8 cellular contexts compared by ENCODE assay signal in genomic region chr3:100260081-100260684, GRCh38. TPM values are rescaled to one million over a fixed set of nuclear protein-coding genes. Genes with fewer than 3 reads are reported as not detected.
DNase-seq lines count a peak whose midpoint lies in the region; TF ChIP-seq lines count a peak whose summit lies in the region.

No MANE protein-coding gene starts in this region.

- intact Hi-C loops in sigmoid colon (cut with DNase I): loop anchor here (5.0 to 10.0 kb wide), 4 partner anchors 443 to 1735 kb away; partner anchors contain the start of genes CLDND1, CMSS1 and COL8A1

- H3K9me3 ChIP-seq in iPS DF 6.9 (ENCODE audit: control insufficient read depth, insufficient read depth, low read length) (no peaks in the 10 kb centered on the region), sigmoid colon (no peaks in the 10 kb centered on the region)

- H3K27me3 ChIP-seq in iPS DF 6.9 (ENCODE audit: control insufficient read depth, insufficient read depth, low read length): no peaks in the 10 kb centered on the region
- no peaks in the 10 kb centered on the region for H3K27me3 ChIP-seq in sigmoid colon

- H3K36me3 ChIP-seq in iPS DF 6.9 (ENCODE audit: control insufficient read depth, insufficient read depth, low read length) (no peaks in the 10 kb centered on the region), sigmoid colon (no peaks in the 10 kb centered on the region)

- peak in 2 of 3 experiments; percentile 72 to 79 for DNase-seq in NCI-H1417 (lab: John Stamatoyannopoulos, UW)
- no peak for DNase-seq in NCI-H1417 treated with DMSO at 0.1 percent for 48 hours (lab: John Stamatoyannopoulos, UW)
- peak; percentile 41 for DNase-seq in NCI-H1092 (lab: John Stamatoyannopoulos, UW)
- no peak for DNase-seq in iPS DF 6.9 (ENCODE audit: low read depth, low spot score)
- peak; percentile 84 for DNase-seq in sigmoid colon
- DNase-seq in NCI-H2107 treated with DMSO at 0.1 percent for 48 hours (lab: John Stamatoyannopoulos, UW; ENCODE audit: unreplicated experiment): no peak
- DNase-seq in retina: no peak

- WGBS in iPS DF 6.9 (ENCODE audit: insufficient coverage, insufficient read length): no CpG with 5 or more reads among the region's 18 CpGs
- 36 to 48% methylated on average over 18 of the region's 18 CpGs for WGBS in sigmoid colon, 2 donors

- peak overlapping the region; percentile 80 for H3K27ac ChIP-seq in angular gyrus (ENCODE audit: low read depth, low read length)
- no peak overlapping the region for H3K27ac ChIP-seq in iPS DF 6.9 (ENCODE audit: low read length)
- H3K27ac ChIP-seq in sigmoid colon: peak overlapping the region; percentile 96 to 99 (median 96)

- no peak for TF ChIP-seq EP300 in sigmoid colon (IDR thresholded peaks at IDR 0.05)

- TF ChIP-seq POLR2A in sigmoid colon (IDR thresholded peaks at IDR 0.05): no peak

- H3K4me1 ChIP-seq in iPS DF 6.9 (ENCODE audit: control insufficient read depth, insufficient read depth, low read length) (no peaks in the 10 kb centered on the region), sigmoid colon (peaks cover 0 to 45% (median 41%) of the 10 kb centered on the region in 4 donors)

- peak in 3 of 4 experiments; percentile 11 to 33 (median 30) for TF ChIP-seq CTCF in sigmoid colon (IDR thresholded peaks at IDR 0.05)

- H3K4me3 ChIP-seq in iPS DF 6.9 (ENCODE audit: low read length): peak overlapping the region; percentile 54; the same call in 1 of the 2 replicates
- peak overlapping the region; percentile 27 to 99 (median 90) for H3K4me3 ChIP-seq in sigmoid colon

RNA-seq across cellular contexts. Expression of gene TBC1D23, which starts 0.6 kb away (rescaled TPM):
- total RNA-seq in sigmoid colon: 10 to 100 TPM; 31.3 to 34.9 (median 32.7) TPM
- polyA plus RNA-seq in sigmoid colon: 10 to 100 TPM; 16.0 to 28.9 (median 18.0) TPM

Comparison
In these comparisons a context has a peak if more than half of its experiments do, and no peak if none do; other contexts are left out.
1. DNase-seq: peak in NCI-H1417 (2 of 3), NCI-H1092 (single experiment) and sigmoid colon (single experiment); none in NCI-H1417 treated with DMSO at 0.1 percent for 48 hours (single experiment), iPS DF 6.9 (single experiment), NCI-H2107 treated with DMSO at 0.1 percent for 48 hours (single experiment) and retina (single experiment).